8 cellular contexts compared by ENCODE assay signal in the genomic region with DNA sequence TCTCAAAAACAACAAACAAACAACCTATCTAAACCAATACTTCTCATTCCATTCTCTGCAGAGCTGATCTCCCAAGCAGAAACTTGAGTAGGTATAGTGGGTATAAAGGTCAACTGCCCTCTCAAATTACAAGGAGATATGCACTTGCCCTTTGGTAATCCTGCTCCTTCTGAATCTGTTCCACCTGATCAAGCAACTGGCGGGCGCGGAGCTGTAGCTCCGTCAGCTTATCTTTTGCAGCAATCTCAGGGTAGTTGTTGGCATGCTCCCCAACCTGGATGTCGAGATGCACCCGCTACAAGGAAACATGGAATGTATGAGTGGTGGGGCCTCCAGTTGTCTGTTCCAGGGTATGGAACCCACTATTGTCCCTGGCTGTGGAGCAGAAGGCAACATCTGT. TPM values are rescaled to one million over a fixed set of nuclear protein-coding genes. Genes with fewer than 3 reads are reported as not detected.
DNase-seq lines count a peak whose midpoint lies in the region; ATAC-seq, FAIRE-seq and TF ChIP-seq lines count a peak whose summit lies in the region.

No MANE protein-coding gene starts in this region.

- DNase-seq in AG04450 (ENCODE audit: low read depth, low spot score) (no peak), bronchial epithelial cell (ENCODE audit: low read depth) (no peak), GM12892 (ENCODE audit: insufficient read length) (no peak), HCEC 1CT (no peak)
- DNase-seq in effector CD8-positive, alpha-beta T cell (lab: John Stamatoyannopoulos, UW) = no peak

- POLR2A ChIA-PET in AG04450 (lab: Yijun Ruan, JAX) = interaction anchor here (1.2 kb wide), 1 partner anchor 91 kb away, joined by 3 read pairs; no protein-coding TSS in a partner anchor

- H3K27me3 ChIP-seq in AG04450 (ENCODE audit: control insufficient read depth, insufficient read depth, low read length) = peaks cover 5% of the 10 kb centered on the region
- no peaks in the 10 kb centered on the region for H3K27me3 ChIP-seq in HUES6 (ENCODE audit: control insufficient read depth, insufficient read depth, low read length)
- no peaks in the 10 kb centered on the region for H3K27me3 ChIP-seq in bronchial epithelial cell (ENCODE audit: control insufficient read depth, insufficient read depth, low read length)
- H3K27me3 ChIP-seq in muscle layer of duodenum (ENCODE audit: low read depth, low read length) = no peaks in the 10 kb centered on the region

- TF ChIP-seq POLR2A in GM12892 (IDR thresholded peaks at IDR 0.05; ENCODE audit: low read depth, low read length) = no peak

- H3K9me3 ChIP-seq in AG04450 (ENCODE audit: control insufficient read depth, insufficient read depth, low read length) (no peaks in the 10 kb centered on the region; the same call in 1 of the 2 replicates), HUES6 (ENCODE audit: control insufficient read depth, insufficient read depth, low read depth, low read length) (no peaks in the 10 kb centered on the region), muscle layer of duodenum (ENCODE audit: control insufficient read depth in 1 of 2, low read length in 2 of 2) (no peaks in the 10 kb centered on the region)

- ATAC-seq in HG03354 (IDR thresholded peaks at IDR 0.05; ENCODE audit: poor library complexity, severe bottlenecking, unreplicated experiment) = no peak

- H3K36me3 ChIP-seq in HUES6 (ENCODE audit: control insufficient read depth, insufficient read depth, low read length) (peaks cover 33% of the 10 kb centered on the region), bronchial epithelial cell (ENCODE audit: control insufficient read depth, insufficient read depth, low read length) (peaks cover 13% of the 10 kb centered on the region), muscle layer of duodenum (ENCODE audit: control insufficient read depth in 1 of 2, insufficient read depth in 2 of 2, low read length in 2 of 2) (peaks cover 11 to 22% of the 10 kb centered on the region in 2 donors)

- H3K4me1 ChIP-seq in HUES6 (ENCODE audit: control insufficient read depth, insufficient read depth, low read length) (peaks cover 10% of the 10 kb centered on the region; the same call in 1 of the 2 replicates), muscle layer of duodenum (ENCODE audit: control insufficient read depth in 1 of 2, insufficient read depth in 2 of 2, low read length in 2 of 2) (peaks cover 6 to 16% of the 10 kb centered on the region in 2 donors)

- CTCF ChIA-PET in AG04450 (lab: Charles Lee) = interaction anchor here (0.5 to 1.0 kb wide), 2 partner anchors 16 to 1295 kb away, joined by 4 to 6 read pairs; no protein-coding TSS in a partner anchor

- H3K9ac ChIP-seq in HUES6 (ENCODE audit: low read length) = no peak overlapping the region

- peak overlapping the region; percentile 94 for H3K4me3 ChIP-seq in AG04450 (ENCODE audit: low read depth, low read length)
- peak overlapping the region; percentile 85 for H3K4me3 ChIP-seq in HUES6 (ENCODE audit: low read depth, low read length)
- H3K4me3 ChIP-seq in bronchial epithelial cell (ENCODE audit: low read depth, low read length) = peak overlapping the region; percentile 96
- H3K4me3 ChIP-seq in muscle layer of duodenum (ENCODE audit: low read depth in 1 of 2, low read length in 2 of 2) = peak overlapping the region; percentile 90

- TF ChIP-seq CTCF in AG04450 (IDR thresholded peaks at IDR 0.05; ENCODE audit: low read depth, low read length) (no peak), bronchial epithelial cell (IDR thresholded peaks at IDR 0.05; ENCODE audit: insufficient read depth, low read length, severe bottlenecking) (no peak)

- FAIRE-seq in bronchial epithelial cell (lab: Jason Lieb, UNC) (no peak), GM12892 (lab: Jason Lieb, UNC) (no peak)

- no peak overlapping the region for H3K27ac ChIP-seq in AG04450 (ENCODE audit: low read depth, low read length)
- no peak overlapping the region for H3K27ac ChIP-seq in HUES6 (ENCODE audit: low read depth, low read length)
- H3K27ac ChIP-seq in muscle layer of duodenum (ENCODE audit: low read length) = peak overlapping the region; percentile 91

RNA-seq across cellular contexts. Expression of gene TMED4, which starts 1.1 kb away (rescaled TPM):
- 76.4 and 78.4 TPM in 2 replicates for polyA plus RNA-seq in AG04450 (2011; rRNA removed)
- polyA minus RNA-seq in AG04450 (2011; rRNA and poly(A)+ RNA removed) = 51.1 and 62.2 TPM in 2 replicates
- total RNA-seq in bronchial epithelial cell = 119 and 203 TPM in 2 replicates
- polyA plus RNA-seq in GM12892 (2012; ENCODE audit: missing spikeins) = 40.7 TPM

RNA-seq across cellular contexts. Expression of gene DDX56, which starts 7.2 kb away (rescaled TPM):
- 45.9 and 52.6 TPM in 2 replicates for polyA plus RNA-seq in AG04450 (2011; rRNA removed)
- 46.6 and 62.9 TPM in 2 replicates for polyA minus RNA-seq in AG04450 (2011; rRNA and poly(A)+ RNA removed)
- total RNA-seq in bronchial epithelial cell = 56.2 and 65.0 TPM in 2 replicates
- 57.8 TPM for polyA plus RNA-seq in GM12892 (2012; ENCODE audit: missing spikeins)

RNA-seq across cellular contexts. Expression of gene OGDH, which starts 25.5 kb away (rescaled TPM):
- 35.8 and 38.6 TPM in 2 replicates for polyA plus RNA-seq in AG04450 (2011; rRNA removed)
- 72.7 and 88.1 TPM in 2 replicates for polyA minus RNA-seq in AG04450 (2011; rRNA and poly(A)+ RNA removed)
- total RNA-seq in bronchial epithelial cell = 45.0 and 78.7 TPM in 2 replicates
- 37.3 TPM for polyA plus RNA-seq in GM12892 (2012; ENCODE audit: missing spikeins)

RNA-seq across cellular contexts. Expression of gene NPC1L1, which starts 39.8 kb away (rescaled TPM):
- polyA plus RNA-seq in AG04450 (2011; rRNA removed) = 0.36 and 0.42 TPM in 2 replicates
- 0.17 and 0.37 TPM in 2 replicates for polyA minus RNA-seq in AG04450 (2011; rRNA and poly(A)+ RNA removed)
- total RNA-seq in bronchial epithelial cell = under 0.01 TPM in 2 replicates
- 0.08 TPM for polyA plus RNA-seq in GM12892 (2012; ENCODE audit: missing spikeins)
